22 cellular contexts compared by ENCODE assay signal in the genomic region with DNA sequence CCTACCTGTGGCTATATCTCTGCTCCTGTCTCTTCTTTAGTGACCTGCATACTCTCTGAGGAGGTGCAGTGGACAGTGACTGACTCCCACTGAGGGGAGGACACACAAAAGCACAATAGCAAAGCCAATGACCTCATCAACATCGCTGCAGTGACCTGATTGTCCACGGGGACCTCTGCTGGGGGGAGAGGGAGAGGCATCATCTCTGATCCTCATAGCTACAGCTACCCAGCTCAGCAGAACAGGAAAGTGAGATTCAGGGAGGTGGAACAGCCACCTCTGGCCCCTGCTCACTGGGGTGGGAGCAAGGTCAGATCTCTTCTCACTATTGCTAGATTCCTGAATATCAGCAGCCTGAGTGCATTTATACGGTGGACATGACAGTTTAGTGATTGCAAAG.
A peak's percentile ranks its signal among the peaks of the same experiment; 100 is the strongest.
DNase-seq lines count a peak whose midpoint lies in the region; ATAC-seq and TF ChIP-seq lines count a peak whose summit lies in the region.
"Had no signal": no experiment of that assay in that cellular context is flagged by ENCODE, and none has a peak within 500 bp of the region (broad histone marks: within the 10 kb centered on the region; RNA-seq: fewer than 3 reads in every experiment).

No MANE protein-coding gene starts in this region.

- no peak overlapping the region for H4K5ac ChIP-seq in mesendoderm (ENCODE audit: low read length)

- no peaks in the 10 kb centered on the region for H3K9me3 Mint-ChIP-seq in activated naive CD8-positive, alpha-beta T cell treated with anti-CD3 and anti-CD28 coated beads, Interleukin-2, amount 50 U/mL, for 24 hours
- H3K9me3 Mint-ChIP-seq in activated naive CD8-positive, alpha-beta T cell treated with anti-CD3 and anti-CD28 coated beads for 36 hours: no peaks in the 10 kb centered on the region
- no peaks in the 10 kb centered on the region for H3K9me3 Mint-ChIP-seq in chondrocyte (ENCODE audit: low read depth)

- H2BK120ac ChIP-seq in mesendoderm (ENCODE audit: low read depth, low read length): no peak overlapping the region

- no peak overlapping the region for H3K56ac ChIP-seq in mesendoderm (ENCODE audit: low read length)

- POLR2A ChIA-PET in RWPE1 (lab: Yijun Ruan, JAX; ENCODE audit: low non-redundant PET): no interaction called here

- H3K4me1 Mint-ChIP-seq in activated naive CD8-positive, alpha-beta T cell treated with anti-CD3 and anti-CD28 coated beads, Interleukin-2, amount 50 U/mL, for 24 hours: no peaks in the 10 kb centered on the region
- no peaks in the 10 kb centered on the region for H3K4me1 Mint-ChIP-seq in activated naive CD8-positive, alpha-beta T cell treated with anti-CD3 and anti-CD28 coated beads for 36 hours
- peaks cover 41% of the 10 kb centered on the region for H3K4me1 Mint-ChIP-seq in chondrocyte (ENCODE audit: low read depth)
- H3K4me1 Mint-ChIP-seq: CD14-positive monocyte; stimulated activated effector memory CD8-positive, alpha-beta T cell treated with anti-CD3 and anti-CD28 coated beads, Interleukin-12 subunit alpha, Interleukin-12 subunit beta, amount 100 ng/mL, for 72 hours had no signal

- WGBS in mesendoderm (ENCODE audit: extremely low coverage, insufficient coverage, low lambda C conversion rate): no CpG with 5 or more reads among the region's 3 CpGs
- WGBS in testis, 2 donors: 40 to 45% methylated on average over 1 to 3 of the region's 3 CpGs

- TF ChIP-seq POLR2A in testis (IDR thresholded peaks at IDR 0.05): no peak

- H3K27ac ChIP-seq in mesendoderm (ENCODE audit: low read depth, low read length) (no peak overlapping the region), testis (peak overlapping the region; percentile 66 to 79), RWPE1 (no peak overlapping the region)
- H3K27ac ChIP-seq: parathyroid adenoma, SJSA1 had no signal

- DNase-seq in activated naive CD8-positive, alpha-beta T cell treated with anti-CD3 and anti-CD28 coated beads, Interleukin-2, amount 50 U/mL, for 24 hours: no peak
- DNase-seq in activated naive CD8-positive, alpha-beta T cell treated with anti-CD3 and anti-CD28 coated beads for 36 hours: no peak
- DNase-seq in chondrocyte (ENCODE audit: low spot score): no peak
- DNase-seq in mesendoderm: peak; percentile 42
- DNase-seq in testis: peak; percentile 79
- DNase-seq in RWPE1 (ENCODE audit: low spot score): no peak
- DNase-seq in activated naive CD4-positive, alpha-beta T cell treated with Interleukin-2 at 50 U/mL for 16 hours: no peak
- no peak for DNase-seq in NCI-H82 (lab: John Stamatoyannopoulos, UW)
- DNase-seq: activated CD4-positive, alpha-beta T cell treated with anti-CD3 and anti-CD28 coated beads for 1 hour; activated CD8-positive, alpha-beta memory T cell treated with anti-CD3 and anti-CD28 coated beads, Interleukin-2, amount 50 U/mL, for 48 hours; DMS 273 treated with DMSO at 0.1 percent for 48 hours; HCEC 1CT; KG1; left colon; NCI-H2081 treated with DMSO at 0.1 percent for 48 hours; NCI-H524; T1000 had no signal

- H3K9ac ChIP-seq in mesendoderm (ENCODE audit: low read length): no peak overlapping the region
- H3K9ac ChIP-seq: parathyroid adenoma had no signal

- no peak for TF ChIP-seq CTCF in chondrocyte (IDR thresholded peaks at IDR 0.05)
- peak; percentile 12 to 37 (median 25) for TF ChIP-seq CTCF in testis (IDR thresholded peaks at IDR 0.05)
- TF ChIP-seq CTCF in RWPE1 (conservative IDR thresholded peaks at IDR 0.05; ENCODE audit: low read depth): no peak

- no peaks in the 10 kb centered on the region for H3K79me2 ChIP-seq in mesendoderm (ENCODE audit: control insufficient read depth, insufficient read depth, low read length)
- H3K79me2 ChIP-seq: hepatocyte, parathyroid adenoma had no signal

- H3K36me3 Mint-ChIP-seq in activated naive CD8-positive, alpha-beta T cell treated with anti-CD3 and anti-CD28 coated beads, Interleukin-2, amount 50 U/mL, for 24 hours (ENCODE audit: low read depth): peaks cover 43% of the 10 kb centered on the region
- H3K36me3 Mint-ChIP-seq in activated naive CD8-positive, alpha-beta T cell treated with anti-CD3 and anti-CD28 coated beads for 36 hours: peaks cover 20% of the 10 kb centered on the region
- H3K36me3 Mint-ChIP-seq in chondrocyte (ENCODE audit: low read depth): peaks cover 54% of the 10 kb centered on the region

- no peak overlapping the region for H3K27ac Mint-ChIP-seq in activated naive CD8-positive, alpha-beta T cell treated with anti-CD3 and anti-CD28 coated beads, Interleukin-2, amount 50 U/mL, for 24 hours
- H3K27ac Mint-ChIP-seq in activated naive CD8-positive, alpha-beta T cell treated with anti-CD3 and anti-CD28 coated beads for 36 hours: no peak overlapping the region
- peak overlapping the region; percentile 37 for H3K27ac Mint-ChIP-seq in chondrocyte (ENCODE audit: unreplicated experiment)
- H3K27ac Mint-ChIP-seq: stimulated activated effector memory CD8-positive, alpha-beta T cell treated with anti-CD3 and anti-CD28 coated beads, Interleukin-12 subunit alpha, Interleukin-12 subunit beta, amount 100 ng/mL, for 72 hours had no signal

- H3K36me3 ChIP-seq in mesendoderm (ENCODE audit: control insufficient read depth, insufficient read depth, low read length) (no peaks in the 10 kb centered on the region), testis (ENCODE audit: low read depth, missing control alignments) (no peaks in the 10 kb centered on the region)

- no peak overlapping the region for H3K18ac ChIP-seq in mesendoderm (ENCODE audit: low read length)

- H3K4me1 ChIP-seq in mesendoderm (ENCODE audit: control insufficient read depth, low read depth, low read length) (no peaks in the 10 kb centered on the region), testis (peaks cover 29% of the 10 kb centered on the region)
- H3K4me1 ChIP-seq: parathyroid adenoma had no signal

- intact Hi-C loops in testis (cut with DNase I; ENCODE audit: low total_unique reads): no loop called here

- no peaks in the 10 kb centered on the region for H3K79me1 ChIP-seq in mesendoderm (ENCODE audit: low read length)

- H2BK5ac ChIP-seq in mesendoderm (ENCODE audit: low read length): no peak overlapping the region

- H3K4ac ChIP-seq in mesendoderm (ENCODE audit: low read depth, low read length): no peak overlapping the region

- H2AK5ac ChIP-seq in mesendoderm (ENCODE audit: low read length): no peak overlapping the region

- no peak overlapping the region for H3K23ac ChIP-seq in mesendoderm (ENCODE audit: low read length)

- H4K8ac ChIP-seq in mesendoderm (ENCODE audit: low read depth, low read length): no peak overlapping the region

- H2BK15ac ChIP-seq in mesendoderm (replicated peaks; ENCODE audit: low read depth): no peak overlapping the region

- CTCF ChIA-PET in RWPE1 (lab: Yijun Ruan, JAX): interaction anchor here (0.6 kb wide), 1 partner anchor 1190 kb away, joined by 3 read pairs; no protein-coding TSS in a partner anchor

- H3K4me3 ChIP-seq in mesendoderm (ENCODE audit: low read length): no peak overlapping the region
- H3K4me3 ChIP-seq in testis: no peak overlapping the region
- H3K4me3 ChIP-seq: hepatocyte, SJSA1 had no signal

- no peak overlapping the region for H3K4me2 ChIP-seq in mesendoderm (ENCODE audit: low read length)
- H3K4me2 ChIP-seq: hepatocyte had no signal

- ATAC-seq in activated naive CD8-positive, alpha-beta T cell treated with anti-CD3 and anti-CD28 coated beads, Interleukin-2, amount 50 U/mL, for 24 hours: peak; percentile 13
- ATAC-seq: left colon; stimulated activated effector memory CD8-positive, alpha-beta T cell treated with anti-CD3 and anti-CD28 coated beads, Interleukin-12 subunit alpha, Interleukin-12 subunit beta, amount 100 ng/mL, for 72 hours had no signal

- no peaks in the 10 kb centered on the region for H3K9me3 ChIP-seq in testis
- H3K9me3 ChIP-seq: SJSA1 had no signal

- no peaks in the 10 kb centered on the region for H3K27me3 Mint-ChIP-seq in activated naive CD8-positive, alpha-beta T cell treated with anti-CD3 and anti-CD28 coated beads, Interleukin-2, amount 50 U/mL, for 24 hours
- H3K27me3 Mint-ChIP-seq in activated naive CD8-positive, alpha-beta T cell treated with anti-CD3 and anti-CD28 coated beads for 36 hours: no peaks in the 10 kb centered on the region
- H3K27me3 Mint-ChIP-seq in chondrocyte (ENCODE audit: low read depth): no peaks in the 10 kb centered on the region

- no peaks in the 10 kb centered on the region for H3K27me3 ChIP-seq in mesendoderm (ENCODE audit: insufficient read depth, low read length, poor library complexity)
- H3K27me3 ChIP-seq in testis: no peaks in the 10 kb centered on the region
- H3K27me3 ChIP-seq: hepatocyte, SJSA1 had no signal

- H3K4me3 Mint-ChIP-seq in activated naive CD8-positive, alpha-beta T cell treated with anti-CD3 and anti-CD28 coated beads, Interleukin-2, amount 50 U/mL, for 24 hours: no peak overlapping the region
- no peak overlapping the region for H3K4me3 Mint-ChIP-seq in activated naive CD8-positive, alpha-beta T cell treated with anti-CD3 and anti-CD28 coated beads for 36 hours
- H3K4me3 Mint-ChIP-seq in chondrocyte (ENCODE audit: unreplicated experiment): no peak overlapping the region
- H3K4me3 Mint-ChIP-seq: CD14-positive monocyte; stimulated activated effector memory CD8-positive, alpha-beta T cell treated with anti-CD3 and anti-CD28 coated beads, Interleukin-12 subunit alpha, Interleukin-12 subunit beta, amount 100 ng/mL, for 72 hours had no signal

Comparison
In these comparisons a context has a peak if more than half of its experiments do, and no peak if none do; other contexts are left out.
1. DNase-seq: peak in mesendoderm (single experiment) and testis (single experiment); none in activated naive CD8-positive, alpha-beta T cell treated with anti-CD3 and anti-CD28 coated beads, Interleukin-2, amount 50 U/mL, for 24 hours (single experiment), activated naive CD8-positive, alpha-beta T cell treated with anti-CD3 and anti-CD28 coated beads for 36 hours (single experiment), chondrocyte (single experiment), RWPE1 (single experiment), activated naive CD4-positive, alpha-beta T cell treated with Interleukin-2 at 50 U/mL for 16 hours (single experiment) and NCI-H82 (single experiment).
2. CTCF ChIP-seq: peak in testis (3 of 3); none in chondrocyte (single experiment) and RWPE1 (single experiment).
3. H3K27ac ChIP-seq: peak in testis (2 of 2); none in mesendoderm (single experiment) and RWPE1 (single experiment).